25 cellular contexts compared by ENCODE assay signal in the genomic region with DNA sequence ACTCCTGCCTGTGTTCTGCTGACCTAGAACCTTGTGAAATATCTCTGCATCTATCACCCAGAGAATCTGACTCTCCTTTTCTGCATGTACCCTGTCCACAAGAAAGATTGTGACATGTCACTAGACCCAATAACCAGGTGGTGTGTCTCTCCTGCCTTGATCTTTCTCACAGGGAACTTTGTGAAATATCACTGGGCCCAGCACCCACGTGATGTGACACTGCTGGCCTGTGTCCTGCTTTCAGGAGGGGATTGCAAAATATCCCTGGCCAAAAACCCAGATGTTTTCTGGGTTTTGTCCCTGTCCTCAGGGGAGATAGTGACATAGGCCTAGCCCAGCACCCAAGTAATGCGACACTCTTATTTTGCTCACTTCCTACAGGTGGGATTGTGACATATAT. TPM values are rescaled to one million over a fixed set of nuclear protein-coding genes. Genes with fewer than 3 reads are reported as not detected.
A peak's percentile ranks its signal among the peaks of the same experiment; 100 is the strongest.
DNase-seq lines count a peak whose midpoint lies in the region; ATAC-seq, FAIRE-seq and TF ChIP-seq lines count a peak whose summit lies in the region.
"Had no signal": no experiment of that assay in that cellular context is flagged by ENCODE, and none has a peak within 500 bp of the region (broad histone marks: within the 10 kb centered on the region; RNA-seq: fewer than 3 reads in every experiment).

No MANE protein-coding gene starts in this region.

- TF ChIP-seq RAD21 in HepG2 (CRISPR knock-in tag; IDR thresholded peaks at IDR 0.05): no peak

- DNase-seq in right atrium auricular region (ENCODE audit: low spot score) (peak; percentile 16), left ventricle myocardium inferior (no peak), HepG2 (ENCODE audit: low spot score) (no peak), vagina (ENCODE audit: extremely low spot score in 2 of 2) (peak; percentile 49 to 70), A673 (ENCODE audit: low spot score) (no peak)
- DNase-seq in stimulated activated CD8-positive, alpha-beta memory T cell treated with anti-CD3 and anti-CD28 coated beads, Interleukin-4, amount 100 ng/mL, for 48 hours: peak; percentile 1
- DNase-seq: ACHN; BE2C; CD4-positive, alpha-beta T cell; CD8-positive, alpha-beta memory T cell; DMS 273 treated with DMSO at 0.1 percent for 48 hours; DMS79; GF-D8; GOT3; HFFc6 had no signal

- TF ChIP-seq POLR2A in HepG2 (IDR thresholded peaks at IDR 0.05; ENCODE audit: insufficient read depth in 1 of 2, low read depth in 2 of 2, low read length in 2 of 2) (no peak), vagina (IDR thresholded peaks at IDR 0.05) (no peak)

- BruUV-seq in HepG2 (replicated peaks; lab: Mats Ljungman, UMichigan) (no TSS peak), A673 (replicated peaks; lab: Mats Ljungman, UMichigan) (no TSS peak)

- H3K27me3 ChIP-seq in right atrium auricular region (no peaks in the 10 kb centered on the region), left ventricle myocardium inferior (ENCODE audit: low read depth) (no peaks in the 10 kb centered on the region), HepG2 (ENCODE audit: control insufficient read depth in 1 of 2, insufficient read depth in 2 of 2, low read length in 2 of 2) (no peaks in the 10 kb centered on the region), vagina (no peaks in the 10 kb centered on the region), A673 (replicated peaks; ENCODE audit: insufficient read depth, low read depth, low read length, poor library complexity) (no peaks in the 10 kb centered on the region)
- H3K27me3 ChIP-seq: BE2C; BLaER1 treated with 17β-estradiol and CSF1 and Interleukin-3, amounts not matched to agents 10 nM and 100 nM had no signal

- H3K4me2 ChIP-seq in HepG2 (ENCODE audit: low read depth, low read length): no peak overlapping the region
- H3K4me2 ChIP-seq: BLaER1 treated with 17β-estradiol and CSF1 and Interleukin-3, amounts not matched to agents 10 nM and 100 nM had no signal

- intact Hi-C loops in left ventricle myocardium inferior (cut with micrococcal nuclease): no loop called here
- intact Hi-C loops in HepG2 (cut with micrococcal nuclease; ENCODE audit: unreplicated experiment): no loop called here
- intact Hi-C loops in vagina (cut with DNase I): no loop called here
- intact Hi-C loops in A673 (cut with micrococcal nuclease; ENCODE audit: unreplicated experiment): no loop called here

- H4K20me1 ChIP-seq in HepG2 (ENCODE audit: insufficient read depth, low read length): no peaks in the 10 kb centered on the region
- H4K20me1 ChIP-seq: BLaER1 treated with 17β-estradiol and CSF1 and Interleukin-3, amounts not matched to agents 10 nM and 100 nM had no signal

- H3K79me2 ChIP-seq in HepG2 (ENCODE audit: insufficient read depth, low read length): no peaks in the 10 kb centered on the region

- no peak for TF ChIP-seq CTCF in right atrium auricular region (IDR thresholded peaks at IDR 0.05)
- TF ChIP-seq CTCF in left ventricle myocardium inferior (IDR thresholded peaks at IDR 0.05; ENCODE audit: borderline replicate concordance): no peak
- no peak for TF ChIP-seq CTCF in HepG2 (CRISPR knock-in tag; IDR thresholded peaks at IDR 0.05)
- no peak for TF ChIP-seq CTCF in vagina (IDR thresholded peaks at IDR 0.05)
- TF ChIP-seq CTCF in A673 (conservative IDR thresholded peaks at IDR 0.05; ENCODE audit: low read depth, low read length): no peak

- H3K4me1 ChIP-seq in right atrium auricular region: no peaks in the 10 kb centered on the region
- no peaks in the 10 kb centered on the region for H3K4me1 ChIP-seq in left ventricle myocardium inferior
- H3K4me1 ChIP-seq in HepG2 (ENCODE audit: insufficient read depth, low read length): peaks cover 12% of the 10 kb centered on the region; the same call in 1 of the 2 replicates
- no peaks in the 10 kb centered on the region for H3K4me1 ChIP-seq in vagina
- no peaks in the 10 kb centered on the region for H3K4me1 ChIP-seq in A673 (ENCODE audit: insufficient read depth, low read length, poor library complexity, severe bottlenecking)
- H3K4me1 ChIP-seq: BE2C; BLaER1 treated with 17β-estradiol and CSF1 and Interleukin-3, amounts not matched to agents 10 nM and 100 nM; HAP-1 had no signal

- ATAC-seq in HepG2 (0 out of 3 replicates have a peak, but pooled peaks have one; percentile 18), GM21619 (IDR thresholded peaks at IDR 0.05; ENCODE audit: unreplicated experiment) (no peak), HG03025 (IDR thresholded peaks at IDR 0.05; ENCODE audit: low FRiP score, unreplicated experiment) (no peak)

- TF ChIP-seq EP300 in HepG2 (IDR thresholded peaks at IDR 0.05; ENCODE audit: low read depth in 2 of 2, low read length in 2 of 2): no peak
- no peak for TF ChIP-seq EP300 in HepG2 (CRISPR knock-in tag; IDR thresholded peaks at IDR 0.05; ENCODE audit: borderline replicate concordance)

- no peak for FAIRE-seq in HepG2 (lab: Jason Lieb, UNC)
- FAIRE-seq: A204.1, D721Med, GM12891, GM18507, H54 had no signal

- in situ Hi-C loops in HepG2 (cut with HindIII; ENCODE audit: extremely low pct_ligation_motif_present, low pct_unique_long_range_greater_than_20kb): no loop called here

- POLR2A ChIA-PET in HepG2 (lab: Yijun Ruan, JAX) (no interaction called here), A673 (lab: Charles Lee; ENCODE audit: low non-redundant PET) (no interaction called here)

- no peak overlapping the region for H3K4me3 ChIP-seq in right atrium auricular region
- no peak overlapping the region for H3K4me3 ChIP-seq in left ventricle myocardium inferior
- no peak overlapping the region for H3K4me3 ChIP-seq in HepG2 (replicated peaks in 1 of 3; ENCODE audit: insufficient read depth in 1 of 3, low read depth in 2 of 3, low read length in 3 of 3)
- no peak overlapping the region for H3K4me3 ChIP-seq in vagina
- no peak overlapping the region for H3K4me3 ChIP-seq in A673 (ENCODE audit: low read depth, low read length, poor library complexity, severe bottlenecking)
- H3K4me3 ChIP-seq: BLaER1 treated with 17β-estradiol and CSF1 and Interleukin-3, amounts not matched to agents 10 nM and 100 nM; HAP-1 had no signal

- H3K27ac ChIP-seq in right atrium auricular region (no peak overlapping the region), left ventricle myocardium inferior (replicated peaks) (no peak overlapping the region), HepG2 (ENCODE audit: extremely low read length, insufficient read depth, low read length) (no peak overlapping the region), vagina (no peak overlapping the region), A673 (ENCODE audit: low read depth, low read length, poor library complexity, severe bottlenecking) (no peak overlapping the region)
- H3K27ac ChIP-seq: 22Rv1; BLaER1 treated with 17β-estradiol and CSF1 and Interleukin-3, amounts not matched to agents 10 nM and 100 nM had no signal

- no peaks in the 10 kb centered on the region for H3K36me3 ChIP-seq in right atrium auricular region
- H3K36me3 ChIP-seq in left ventricle myocardium inferior: no peaks in the 10 kb centered on the region
- no peaks in the 10 kb centered on the region for H3K36me3 ChIP-seq in HepG2 (replicated peaks in 1 of 2; ENCODE audit: control insufficient read depth in 1 of 2, insufficient read depth in 2 of 2, low read length in 2 of 2)
- no peaks in the 10 kb centered on the region for H3K36me3 ChIP-seq in vagina
- no peaks in the 10 kb centered on the region for H3K36me3 ChIP-seq in A673 (ENCODE audit: insufficient read depth, low read length, poor library complexity, severe bottlenecking)
- H3K36me3 ChIP-seq: BE2C; BLaER1 treated with 17β-estradiol and CSF1 and Interleukin-3, amounts not matched to agents 10 nM and 100 nM; HAP-1 had no signal

- no peak overlapping the region for H2AFZ ChIP-seq in HepG2 (ENCODE audit: low read length)

- CTCF ChIA-PET in HepG2 (lab: Yijun Ruan, JAX; ENCODE audit: low intra/inter-chr PET ratio, low total read pairs) (no interaction called here), A673 (lab: Charles Lee) (no interaction called here)

- H3K9me3 ChIP-seq in right atrium auricular region (no peaks in the 10 kb centered on the region), left ventricle myocardium inferior (replicated peaks) (no peaks in the 10 kb centered on the region), HepG2 (ENCODE audit: low read length) (no peaks in the 10 kb centered on the region), vagina (no peaks in the 10 kb centered on the region), A673 (ENCODE audit: low read depth, low read length, poor library complexity, severe bottlenecking) (no peaks in the 10 kb centered on the region)
- H3K9me3 ChIP-seq: BE2C, HAP-1 had no signal

- H3K9ac ChIP-seq in HepG2 (ENCODE audit: insufficient read depth, low read depth, low read length): no peak overlapping the region
- H3K9ac ChIP-seq: BLaER1 treated with 17β-estradiol and CSF1 and Interleukin-3, amounts not matched to agents 10 nM and 100 nM had no signal

- 42% methylated on average over 2 of the region's 2 CpGs for WGBS in HepG2 (ENCODE audit: low lambda C conversion rate)

TF ChIP-seq in HepG2, 621 proteins besides CTCF, POLR2A, EP300 and RAD21 (continues in another document):
- TF ChIP-seq HCFC1 (IDR thresholded peaks at IDR 0.05; ENCODE audit: low read depth, low read length): no peak

RNA-seq across cellular contexts. Expression of gene ZNF107, which starts 10.1 kb away (rescaled TPM):
- total RNA-seq in right atrium auricular region (1 to 10 TPM in 1 of 2 donors, under 1 TPM in 1; 0.98 to 2.0 TPM), left ventricle myocardium inferior (1.4 TPM), HepG2 (2016; rRNA removed; fragmentation: Illumina TruSeq; extraction: Trizol) (5.4 and 9.4 TPM in 2 replicates), vagina (9.3 TPM), A673 (2021) (8.3 and 9.8 TPM in 2 replicates)
- total RNA-seq in HepG2 (2016; cell fraction: cytosol; rRNA removed; fragmentation: Illumina TruSeq; extraction: Trizol; ENCODE audit: low read depth): 0.44 and 0.61 TPM in 2 replicates
- 5.3 and 9.7 TPM in 2 replicates for total RNA-seq in HepG2 (2016; cell fraction: insoluble cytoplasmic fraction; rRNA removed; fragmentation: Illumina TruSeq; extraction: Trizol)
- 1.9 and 2.0 TPM in 2 replicates for total RNA-seq in HepG2 (2016; cell fraction: membrane; rRNA removed; fragmentation: Illumina TruSeq; extraction: Trizol)
- 11.3 and 12.4 TPM in 2 replicates for total RNA-seq in HepG2 (2016; cell fraction: nucleus; rRNA removed; fragmentation: Illumina TruSeq; extraction: Trizol)
- polyA plus RNA-seq in HepG2 (2011; rRNA removed): 1.6 and 2.5 TPM in 2 replicates
- polyA plus RNA-seq in HepG2 (2011; cell fraction: cytosol; rRNA removed): 0.96 and 1.1 TPM in 2 replicates
- polyA plus RNA-seq in HepG2 (2011; cell fraction: nucleus; rRNA removed): 3.7 and 4.7 TPM in 2 replicates
- 1.6 and 1.9 TPM in 2 replicates for polyA plus RNA-seq in HepG2 (2012)
- polyA plus RNA-seq in HepG2 (2016; cell fraction: cytosol; fragmentation: Illumina TruSeq; extraction: Trizol; ENCODE audit: low read depth): 0.19 and 0.23 TPM in 2 replicates
- 7.7 and 8.6 TPM in 2 replicates for polyA plus RNA-seq in HepG2 (2016; cell fraction: insoluble cytoplasmic fraction; fragmentation: Illumina TruSeq; extraction: Trizol; ENCODE audit: low read depth)
- polyA plus RNA-seq in HepG2 (2016; cell fraction: membrane; fragmentation: Illumina TruSeq; extraction: Trizol; ENCODE audit: low read depth): 0.73 and 0.80 TPM in 2 replicates
- polyA plus RNA-seq in HepG2 (2016; cell fraction: nucleus; fragmentation: Illumina TruSeq; extraction: Trizol; ENCODE audit: insufficient read depth, low read depth): 23.0 and 26.1 TPM in 2 replicates
- 1.4 TPM in 2 replicates for polyA minus RNA-seq in HepG2 (2011; rRNA and poly(A)+ RNA removed; ENCODE audit: low replicate concordance)
- 2.6 and 2.9 TPM in 2 replicates for polyA minus RNA-seq in HepG2 (2011; cell fraction: cytosol; rRNA and poly(A)+ RNA removed)
- 9.6 and 11.2 TPM in 2 replicates for polyA minus RNA-seq in HepG2 (2011; cell fraction: nucleus; rRNA and poly(A)+ RNA removed)

Comparison
In these comparisons a context has a peak if more than half of its experiments do, and no peak if none do; other contexts are left out.
1. DNase-seq: peak in right atrium auricular region (single experiment), stimulated activated CD8-positive, alpha-beta memory T cell treated with anti-CD3 and anti-CD28 coated beads, Interleukin-4, amount 100 ng/mL, for 48 hours (single experiment) and vagina (2 of 2); none in left ventricle myocardium inferior (single experiment), HepG2 (single experiment) and A673 (single experiment).